Comparison of ENCODE assay signal across 17 cellular contexts in the genomic region with DNA sequence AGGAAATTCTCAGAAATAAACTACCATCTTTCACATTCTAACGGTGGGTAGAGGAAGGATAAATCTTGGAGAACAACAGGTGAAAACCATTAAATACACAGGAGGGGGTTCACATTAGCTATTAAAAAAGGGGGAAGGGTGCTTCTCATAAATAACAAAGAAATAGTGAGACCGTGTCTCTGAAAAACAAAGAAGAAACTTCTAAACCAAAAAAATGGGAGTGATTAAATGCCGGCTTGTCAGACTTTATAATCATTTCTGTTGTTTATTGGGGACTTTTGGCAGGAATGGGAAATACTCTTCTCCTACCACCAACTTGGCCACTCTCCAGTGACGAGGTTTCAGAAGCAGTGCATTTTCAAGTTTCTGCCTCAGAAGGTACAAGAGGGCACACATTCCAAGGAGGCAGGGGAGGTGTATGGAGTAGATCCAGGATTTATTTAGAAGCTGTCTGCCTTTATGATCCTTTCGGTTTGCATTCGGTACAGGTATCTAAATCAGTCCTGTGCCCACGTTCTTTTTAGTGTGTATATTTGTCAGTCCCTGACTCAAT.
DNase-seq lines count a peak whose midpoint lies in the region; TF ChIP-seq lines count a peak whose summit lies in the region.
"Had no signal": no experiment of that assay in that cellular context is flagged by ENCODE, and none has a peak within 500 bp of the region (broad histone marks: within the 10 kb centered on the region; RNA-seq: fewer than 3 reads in every experiment).

No MANE protein-coding gene starts in this region.

- TF ChIP-seq CTCF in AG09309 (IDR thresholded peaks at IDR 0.05; ENCODE audit: control insufficient read depth, insufficient read depth, low read depth, low read length, missing control alignments), result no peak
- no peak for TF ChIP-seq CTCF in choroid plexus epithelial cell (conservative IDR thresholded peaks at IDR 0.05; ENCODE audit: low read depth, low read length)

- peak; percentile 14 for DNase-seq in AG09309 (ENCODE audit: low read depth)
- peak; percentile 25 for DNase-seq in LoVo (ENCODE audit: low spot score)
- DNase-seq in choroid plexus epithelial cell (ENCODE audit: low read depth), result peak; percentile 47
- DNase-seq in kidney tubule cell (ENCODE audit: low spot score), result peak; percentile 39
- DNase-seq in germinal center (ENCODE audit: low spot score), result no peak
- DNase-seq in cerebellar nuclear complex (lab: John Stamatoyannopoulos, UW), result no peak
- DNase-seq in T-helper 1 cell, result no peak
- DNase-seq in activated gamma-delta T cell (lab: John Stamatoyannopoulos, UW), result no peak
- DNase-seq: activated naive CD4-positive, alpha-beta T cell treated with anti-CD3 and anti-CD28 coated beads, Interleukin-2, amount 50 U/mL, for 16 hours; COR-L47; GF-D8; IMR-90; MV-4-11; NCI-H2029 treated with DMSO at 0.1 percent for 48 hours; NCI-H524 treated with DMSO at 0.1 percent for 48 hours; stimulated activated naive CD8-positive, alpha-beta T cell treated with anti-CD3 and anti-CD28 coated beads, Interleukin-15, amount 100 ng/mL, for 72 hours had no signal

- H3K4me3 ChIP-seq in AG09309 (ENCODE audit: control insufficient read depth, low read depth, low read length), result no peak overlapping the region
- no peak overlapping the region for H3K4me3 ChIP-seq in choroid plexus epithelial cell (ENCODE audit: low read depth, low read length)
- H3K4me3 ChIP-seq: breast epithelium had no signal

Comparison
In these comparisons a context has a peak if more than half of its experiments do, and no peak if none do; other contexts are left out.
1. DNase-seq: peak in AG09309 (single experiment), LoVo (single experiment), choroid plexus epithelial cell (single experiment) and kidney tubule cell (single experiment); none in germinal center (single experiment), cerebellar nuclear complex (0 of 2), T-helper 1 cell (0 of 5) and activated gamma-delta T cell (single experiment).